In the genomic region with DNA sequence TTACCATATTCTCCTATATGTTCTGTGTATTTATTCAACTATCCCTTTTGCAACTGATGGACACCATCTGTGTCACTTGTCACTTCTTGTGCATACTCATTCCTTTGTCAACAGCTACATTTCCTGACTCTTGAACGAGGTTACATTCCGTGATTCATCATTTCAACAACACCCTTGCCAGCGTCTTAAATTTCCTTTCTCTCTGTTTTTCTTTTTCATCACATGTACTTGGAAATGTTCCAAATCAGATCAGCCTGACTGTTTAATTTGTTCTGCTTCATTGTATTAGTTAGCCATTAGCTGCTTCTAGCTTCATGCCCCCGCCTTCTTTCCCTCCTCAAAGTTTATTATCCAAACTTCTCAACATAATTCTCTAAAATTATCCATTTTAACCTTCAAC, we compare ENCODE assay signal across 13 cellular contexts.
A peak's percentile ranks its signal among the peaks of the same experiment; 100 is the strongest.
DNase-seq lines count a peak whose midpoint lies in the region; FAIRE-seq and TF ChIP-seq lines count a peak whose summit lies in the region.
"Had no signal": no experiment of that assay in that cellular context is flagged by ENCODE, and none has a peak within 500 bp of the region (broad histone marks: within the 10 kb centered on the region; RNA-seq: fewer than 3 reads in every experiment).

No MANE protein-coding gene starts in this region.

- no peaks in the 10 kb centered on the region for H3K79me2 ChIP-seq in endothelial cell of umbilical vein (ENCODE audit: control insufficient read depth, insufficient read depth, low read length)

- peak overlapping the region; percentile 39 for H2AFZ ChIP-seq in endothelial cell of umbilical vein (ENCODE audit: low read depth, low read length)

- no peaks in the 10 kb centered on the region for H4K20me1 ChIP-seq in endothelial cell of umbilical vein (replicated peaks; ENCODE audit: control insufficient read depth, extremely low read depth, insufficient read depth, low read length)

- peak overlapping the region; percentile 36 for H3K4me2 ChIP-seq in endothelial cell of umbilical vein (ENCODE audit: insufficient read depth, low read length)

- BruUV-seq in endothelial cell of umbilical vein (replicated peaks; lab: Mats Ljungman, UMichigan), result no TSS peak

- intact Hi-C loops in endothelial cell of umbilical vein (cut with micrococcal nuclease), result loop anchor here (1.0 to 10.0 kb wide), 7 partner anchors 119 to 1024 kb away; no protein-coding TSS in a partner anchor

- H3K4me1 ChIP-seq in endothelial cell of umbilical vein (ENCODE audit: control insufficient read depth, extremely low read depth, insufficient read depth, low read length), result peaks cover 33% of the 10 kb centered on the region

- peak; percentile 84 for FAIRE-seq in endothelial cell of umbilical vein (lab: Jason Lieb, UNC)
- FAIRE-seq: GM19239, small intestine had no signal

- POLR2A ChIA-PET in endothelial cell of umbilical vein (lab: Charles Lee), result no interaction called here

- peak overlapping the region; percentile 94 for H3K27ac ChIP-seq in endothelial cell of umbilical vein (ENCODE audit: insufficient read depth, low read depth, low read length)
- H3K27ac ChIP-seq: 22Rv1, KMS-11 had no signal

- H3K9me1 ChIP-seq in endothelial cell of umbilical vein (replicated peaks; ENCODE audit: control insufficient read depth, extremely low read depth, insufficient read depth, low read length), result no peaks in the 10 kb centered on the region

- dilution Hi-C loops in endothelial cell of umbilical vein (cut with MboI; ENCODE audit: extremely low pct_ligation_motif_present, low sequenced_read_pairs), result no loop called here

- no peaks in the 10 kb centered on the region for H3K27me3 ChIP-seq in endothelial cell of umbilical vein (ENCODE audit: control insufficient read depth in 2 of 2, insufficient read depth in 2 of 2, low read length in 2 of 2)

- peak; percentile 43 for TF ChIP-seq POLR2A in endothelial cell of umbilical vein (IDR thresholded peaks at IDR 0.05; ENCODE audit: low read depth, low read length)

- CTCF ChIA-PET in endothelial cell of umbilical vein (lab: Charles Lee), result interaction anchor here (1.2 kb wide), 1 partner anchor 216 kb away, joined by 6 read pairs; no protein-coding TSS in a partner anchor

- DNase-seq in DMS 273 (lab: John Stamatoyannopoulos, UW; ENCODE audit: unreplicated experiment) (peak; percentile 7), DMS 273 treated with DMSO at 0.1 percent for 48 hours (lab: John Stamatoyannopoulos, UW) (no peak), NCI-H460 (ENCODE audit: extremely low read depth, low read depth) (peak; percentile 29), endothelial cell of umbilical vein (ENCODE audit: low read depth, low spot score) (peak; percentile 93), renal cortical epithelial cell (ENCODE audit: low read depth) (peak; percentile 98), iPS-NIHi7 (ENCODE audit: extremely low spot score) (no peak), medulla oblongata (ENCODE audit: extremely low spot score) (no peak), SIG-M5 treated with dmso at 0.1 percent for 504 hours (lab: John Stamatoyannopoulos, UW; ENCODE audit: unreplicated experiment) (no peak)
- DNase-seq: small intestine had no signal

- H3K4me3 ChIP-seq in endothelial cell of umbilical vein (replicated peaks in 1 of 3; ENCODE audit: insufficient read depth in 1 of 3, low read depth in 1 of 3, low read length in 3 of 3), result no peak overlapping the region
- H3K4me3 ChIP-seq: lung had no signal

- H3K9ac ChIP-seq in endothelial cell of umbilical vein (replicated peaks; ENCODE audit: extremely low read depth, insufficient read depth, low read length), result peak overlapping the region; percentile 21
- H3K9ac ChIP-seq: KMS-11 had no signal

- H3K9me3 ChIP-seq in endothelial cell of umbilical vein (replicated peaks; ENCODE audit: control insufficient read depth, insufficient read depth, low read length), result no peaks in the 10 kb centered on the region

- TF ChIP-seq CTCF in endothelial cell of umbilical vein (IDR thresholded peaks at IDR 0.05; ENCODE audit: extremely low read depth in 1 of 2, insufficient read depth in 1 of 2, low read depth in 1 of 2, low read length in 2 of 2), result no peak

- H3K36me3 ChIP-seq in endothelial cell of umbilical vein (ENCODE audit: control insufficient read depth in 2 of 2, extremely low read depth in 1 of 2, insufficient read depth in 2 of 2, low read length in 2 of 2), result no peaks in the 10 kb centered on the region

TF ChIP-seq in endothelial cell of umbilical vein, 7 proteins besides CTCF, POLR2A, EP300 and RAD21:
- TF ChIP-seq MYC (IDR thresholded peaks at IDR 0.05; ENCODE audit: low read depth, low read length), result no peak
- no peak for TF ChIP-seq EZH2 (IDR thresholded peaks at IDR 0.05; ENCODE audit: borderline replicate concordance, low read depth, low read length, severe bottlenecking)
- peak; percentile 77 for TF ChIP-seq JUN (IDR thresholded peaks at IDR 0.05; ENCODE audit: borderline replicate concordance, insufficient read depth, insufficient read length, low read depth)
- TF ChIP-seq FOS (IDR thresholded peaks at IDR 0.05; ENCODE audit: borderline replicate concordance, insufficient read depth, low read length), result peak; percentile 95
- TF ChIP-seq, protein P1, sequence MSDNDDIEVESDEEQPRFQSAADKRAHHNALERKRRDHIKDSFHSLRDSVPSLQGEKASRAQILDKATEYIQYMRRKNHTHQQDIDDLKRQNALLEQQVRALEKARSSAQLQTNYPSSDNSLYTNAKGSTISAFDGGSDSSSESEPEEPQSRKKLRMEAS (IDR thresholded peaks at IDR 0.05; ENCODE audit: insufficient read depth, insufficient read length), result no peak
- peak; percentile 93 for TF ChIP-seq GATA2 (IDR thresholded peaks at IDR 0.05; ENCODE audit: insufficient read depth, insufficient read length, low read depth, low read length)
- peak; percentile 87 for TF ChIP-seq POLR2AphosphoS5 (IDR thresholded peaks at IDR 0.05; ENCODE audit: insufficient read depth, low read depth, low read length)
TF ChIP-seq in endothelial cell of umbilical vein: peak in this region for 4.

Comparison
In these comparisons a context has a peak if more than half of its experiments do, and no peak if none do; other contexts are left out.
1. DNase-seq: peak in DMS 273 (single experiment), NCI-H460 (single experiment), endothelial cell of umbilical vein (single experiment) and renal cortical epithelial cell (single experiment); none in DMS 273 treated with DMSO at 0.1 percent for 48 hours (single experiment), iPS-NIHi7 (single experiment), medulla oblongata (single experiment) and SIG-M5 treated with dmso at 0.1 percent for 504 hours (single experiment).